Comparison of ENCODE assay signal across 24 cellular contexts in genomic region chr1:114043046-114043445, GRCh38.
"Had no signal": no experiment of that assay in that cellular context is flagged by ENCODE, and none has a peak within 500 bp of the region (broad histone marks: within the 10 kb centered on the region; RNA-seq: fewer than 3 reads in every experiment).

No MANE protein-coding gene starts in this region.

- DNase-seq: cerebellar nuclear complex; heart left ventricle; hypothalamus; kidney glomerular epithelial cell; mesenchymal stem cell; midbrain; naive B cell; sigmoid colon; stimulated activated CD4-positive, alpha-beta T cell treated with anti-CD3 and anti-CD28 coated beads, Interleukin-2, amount 100 ng/mL, for 24 hours; stimulated activated CD4-positive, alpha-beta T cell treated with anti-CD3 and anti-CD28 coated beads, Interleukin-4, amount 100 ng/mL, for 4 hours; stimulated activated naive CD4-positive, alpha-beta T cell; stomach; substantia nigra; trophoblast cell had no signal

- H3K27ac Mint-ChIP-seq: dendritic cell treated with granulocyte-macrophage colony-stimulating factor and Interleukin-4, amounts not matched to agents 40 ng/mL and 50 ng/mL, for 4 days; naive B cell; nephron had no signal

- H3K27ac ChIP-seq: heart left ventricle, parathyroid adenoma, prostate gland, sigmoid colon, skin epidermis, stomach had no signal

- H2AFZ ChIP-seq: parathyroid adenoma had no signal

- H3K36me3 ChIP-seq: heart left ventricle, prostate gland, sigmoid colon, stomach had no signal

- H3K27me3 ChIP-seq: heart left ventricle, sigmoid colon, stomach had no signal

- ATAC-seq: left lobe of liver had no signal

- H3K4me1 ChIP-seq: parathyroid adenoma, prostate gland had no signal

- H3K9me3 ChIP-seq: prostate gland, sigmoid colon, stomach had no signal

- H3K4me3 Mint-ChIP-seq: dendritic cell treated with granulocyte-macrophage colony-stimulating factor and Interleukin-4, amounts not matched to agents 40 ng/mL and 50 ng/mL, for 4 days; naive B cell; nephron had no signal

- H3K9ac ChIP-seq: parathyroid adenoma had no signal

- FAIRE-seq: colon, frontal cortex, islet of Langerhans had no signal

- H3K27me3 Mint-ChIP-seq: dendritic cell treated with granulocyte-macrophage colony-stimulating factor and Interleukin-4, amounts not matched to agents 40 ng/mL and 50 ng/mL, for 4 days had no signal

- H3K9me3 Mint-ChIP-seq: dendritic cell treated with granulocyte-macrophage colony-stimulating factor and Interleukin-4, amounts not matched to agents 40 ng/mL and 50 ng/mL, for 4 days had no signal

- H3K4me1 Mint-ChIP-seq: naive B cell, nephron had no signal

- H3K36me3 Mint-ChIP-seq: naive B cell had no signal

- H3K79me2 ChIP-seq: parathyroid adenoma had no signal

- H3K4me3 ChIP-seq: heart left ventricle, lung, prostate gland, sigmoid colon, skin epidermis, stomach had no signal
